7 cellular contexts compared by ENCODE assay signal in genomic region chr9:121358747-121359146, GRCh38. TPM values are rescaled to one million over a fixed set of nuclear protein-coding genes. Genes with fewer than 3 reads are reported as not detected.
A peak's percentile ranks its signal among the peaks of the same experiment; 100 is the strongest.
DNase-seq lines count a peak whose midpoint lies in the region; ATAC-seq and TF ChIP-seq lines count a peak whose summit lies in the region.

No MANE protein-coding gene starts in this region.

- TF ChIP-seq CTCF in left ventricle myocardium inferior (IDR thresholded peaks at IDR 0.05; ENCODE audit: borderline replicate concordance): no peak
- no peak for TF ChIP-seq CTCF in mesothelial cell of epicardium (IDR thresholded peaks at IDR 0.05; ENCODE audit: unreplicated experiment)

- peaks cover 80% of the 10 kb centered on the region for H3K4me1 Mint-ChIP-seq in stimulated activated naive CD8-positive, alpha-beta T cell treated with anti-CD3 and anti-CD28 coated beads, Interleukin-15, Interleukin-2, amounts not matched to agents 100 ng/mL and 50 ng/mL, for 24 hours (ENCODE audit: low read depth)
- peaks cover 29% of the 10 kb centered on the region for H3K4me1 Mint-ChIP-seq in mesothelial cell of epicardium

- no peak overlapping the region for H3K4me3 ChIP-seq in SJSA1
- peak overlapping the region; percentile 12 for H3K4me3 ChIP-seq in left ventricle myocardium inferior

- H3K4me3 Mint-ChIP-seq in stimulated activated naive CD8-positive, alpha-beta T cell treated with anti-CD3 and anti-CD28 coated beads, Interleukin-15, Interleukin-2, amounts not matched to agents 100 ng/mL and 50 ng/mL, for 24 hours: peak overlapping the region; percentile 72
- no peak overlapping the region for H3K4me3 Mint-ChIP-seq in mesothelial cell of epicardium

- H3K4me1 ChIP-seq in SJSA1 (replicated peaks) (peaks cover 81% of the 10 kb centered on the region), left ventricle myocardium inferior (peaks cover 100% of the 10 kb centered on the region)

- H3K27ac ChIP-seq in SJSA1 (peak overlapping the region; percentile 93), left ventricle myocardium inferior (replicated peaks) (peak overlapping the region; percentile 98)

- ATAC-seq in GM21825 (IDR thresholded peaks at IDR 0.05; ENCODE audit: unreplicated experiment): peak; percentile 48

- H3K9me3 Mint-ChIP-seq in stimulated activated naive CD8-positive, alpha-beta T cell treated with anti-CD3 and anti-CD28 coated beads, Interleukin-15, Interleukin-2, amounts not matched to agents 100 ng/mL and 50 ng/mL, for 24 hours: no peaks in the 10 kb centered on the region
- H3K9me3 Mint-ChIP-seq in mesothelial cell of epicardium: no peaks in the 10 kb centered on the region

- no peaks in the 10 kb centered on the region for H3K9me3 ChIP-seq in SJSA1 (replicated peaks)
- no peaks in the 10 kb centered on the region for H3K9me3 ChIP-seq in left ventricle myocardium inferior (replicated peaks)

- intact Hi-C loops in left ventricle myocardium inferior (cut with micrococcal nuclease): no loop called here

- peak overlapping the region; percentile 72 for H3K27ac Mint-ChIP-seq in stimulated activated naive CD8-positive, alpha-beta T cell treated with anti-CD3 and anti-CD28 coated beads, Interleukin-15, Interleukin-2, amounts not matched to agents 100 ng/mL and 50 ng/mL, for 24 hours
- H3K27ac Mint-ChIP-seq in mesothelial cell of epicardium: no peak overlapping the region

- DNase-seq in SJSA1 (ENCODE audit: low read depth in 1 of 2, low spot score in 2 of 2) (no peak), left ventricle myocardium inferior (no peak), NCI-H345 (lab: John Stamatoyannopoulos, UW) (no peak), COLO829 (ENCODE audit: low spot score) (no peak), mesothelial cell of epicardium (ENCODE audit: low spot score in 2 of 2, unreplicated experiment in 2 of 2) (no peak)

- H3K36me3 Mint-ChIP-seq in stimulated activated naive CD8-positive, alpha-beta T cell treated with anti-CD3 and anti-CD28 coated beads, Interleukin-15, Interleukin-2, amounts not matched to agents 100 ng/mL and 50 ng/mL, for 24 hours (ENCODE audit: low read depth): peaks cover 16% of the 10 kb centered on the region
- H3K36me3 Mint-ChIP-seq in mesothelial cell of epicardium: peaks cover 7% of the 10 kb centered on the region

- H3K36me3 ChIP-seq in SJSA1 (peaks cover 44% of the 10 kb centered on the region), left ventricle myocardium inferior (peaks cover 28% of the 10 kb centered on the region)

- no peaks in the 10 kb centered on the region for H3K27me3 Mint-ChIP-seq in stimulated activated naive CD8-positive, alpha-beta T cell treated with anti-CD3 and anti-CD28 coated beads, Interleukin-15, Interleukin-2, amounts not matched to agents 100 ng/mL and 50 ng/mL, for 24 hours
- H3K27me3 Mint-ChIP-seq in mesothelial cell of epicardium (ENCODE audit: low read depth): no peaks in the 10 kb centered on the region

- no peaks in the 10 kb centered on the region for H3K27me3 ChIP-seq in SJSA1 (replicated peaks)
- H3K27me3 ChIP-seq in left ventricle myocardium inferior (ENCODE audit: low read depth): no peaks in the 10 kb centered on the region

RNA-seq across cellular contexts. Expression of gene STOM, which starts 11.3 kb away (rescaled TPM):
- total RNA-seq in SJSA1 (2014; rRNA removed; shearing (Covaris generic)): 192 and 200 TPM in 2 replicates
- total RNA-seq in left ventricle myocardium inferior (165 TPM), mesothelial cell of epicardium (48.4 to 53.9 TPM (median 53.2 TPM) in 3 replicates)
